Comparison of ENCODE assay signal across 14 cellular contexts in the genomic region with DNA sequence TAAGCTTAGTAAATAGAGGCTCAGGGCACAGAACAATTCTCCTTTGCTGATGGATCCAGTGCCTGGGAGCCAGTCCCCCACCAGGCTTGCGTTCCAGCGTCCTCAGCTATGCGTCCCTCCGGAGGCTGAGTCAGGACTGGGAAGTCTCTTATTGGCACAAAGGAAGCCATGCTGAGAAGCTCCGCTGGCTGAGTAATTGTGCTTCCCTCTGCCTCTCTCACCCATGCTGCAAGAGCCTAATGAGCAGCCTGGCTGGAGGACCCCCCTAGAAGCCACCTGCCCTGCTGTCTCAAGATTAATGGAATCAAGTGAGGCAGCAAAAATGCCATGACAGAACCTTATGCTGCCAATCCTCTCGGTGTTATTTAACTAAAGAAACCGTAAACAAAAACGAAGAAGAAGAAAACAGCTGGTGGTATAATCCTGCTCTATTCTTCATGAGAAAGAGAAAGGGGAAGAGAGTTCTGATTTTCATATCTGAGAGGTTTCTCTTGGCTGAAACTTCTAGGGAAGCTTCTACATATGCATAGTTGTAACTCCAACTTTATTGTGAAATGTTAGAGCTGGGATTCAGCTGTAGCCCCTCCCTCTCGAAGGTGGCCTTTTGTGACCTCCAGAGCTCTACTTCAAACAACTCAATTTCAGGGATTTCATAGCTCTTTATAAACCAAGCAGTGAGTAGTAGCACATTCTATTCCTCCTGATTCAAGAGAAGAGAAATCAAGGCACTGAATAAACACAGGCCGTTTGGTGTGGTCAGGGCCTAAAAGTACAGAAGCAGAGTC.
DNase-seq lines count a peak whose midpoint lies in the region; ATAC-seq lines count a peak whose summit lies in the region.
"Had no signal": no experiment of that assay in that cellular context is flagged by ENCODE, and none has a peak within 500 bp of the region (broad histone marks: within the 10 kb centered on the region; RNA-seq: fewer than 3 reads in every experiment).

No MANE protein-coding gene starts in this region.

- no peaks in the 10 kb centered on the region for H3K27me3 ChIP-seq in adipocyte (replicated peaks; ENCODE audit: control insufficient read depth, insufficient read depth, low read length)
- no peaks in the 10 kb centered on the region for H3K27me3 ChIP-seq in skeletal muscle tissue (ENCODE audit: control insufficient read depth in 3 of 3, insufficient read depth in 3 of 3, low read length in 3 of 3)
- H3K27me3 ChIP-seq: spleen had no signal

- H3K9ac ChIP-seq in adipocyte (ENCODE audit: low read length) (no peak overlapping the region), skeletal muscle tissue (ENCODE audit: low read depth in 1 of 3, low read length in 3 of 3) (no peak overlapping the region)

- ATAC-seq in HG02678 (IDR thresholded peaks at IDR 0.05; ENCODE audit: unreplicated experiment): no peak

- no peaks in the 10 kb centered on the region for H3K9me3 ChIP-seq in adipocyte (ENCODE audit: control insufficient read depth, low read length)
- H3K9me3 ChIP-seq in skeletal muscle tissue (ENCODE audit: control insufficient read depth in 3 of 3, low read length in 3 of 3): no peaks in the 10 kb centered on the region
- H3K9me3 ChIP-seq: spleen had no signal

- DNase-seq in NCI-H1694 treated with DMSO at 0.1 percent for 48 hours (lab: John Stamatoyannopoulos, UW) (peak; percentile 20), NCI-H1694 (lab: John Stamatoyannopoulos, UW) (no peak), adipocyte (ENCODE audit: low read depth) (no peak), iPS-NIHi7 (ENCODE audit: extremely low spot score) (peak; percentile 71), NCI-H526 treated with DMSO at 0.1 percent for 48 hours (lab: John Stamatoyannopoulos, UW) (no peak)
- DNase-seq in stimulated activated CD4-positive, alpha-beta T cell treated with anti-CD3 and anti-CD28 coated beads, Interleukin-4, amount 100 ng/mL, for 24 hours: no peak
- DNase-seq: activated naive CD8-positive, alpha-beta T cell treated with anti-CD3 and anti-CD28 coated beads for 36 hours; IMR-90; naive B cell; NCI-H1092; spleen; WERI-Rb-1 had no signal

- peak overlapping the region; percentile 9 for H3K27ac ChIP-seq in skeletal muscle tissue (ENCODE audit: low read depth, low read length)
- H3K27ac ChIP-seq: spleen, WERI-Rb-1 had no signal

- H3K4me3 ChIP-seq in adipocyte (ENCODE audit: low read length) (peak overlapping the region; percentile 31), skeletal muscle tissue (ENCODE audit: low read length in 3 of 3) (no peak overlapping the region)
- H3K4me3 ChIP-seq: spleen had no signal

- peaks cover 11% of the 10 kb centered on the region for H3K4me1 ChIP-seq in adipocyte (ENCODE audit: control insufficient read depth, insufficient read depth, low read length)
- no peaks in the 10 kb centered on the region for H3K4me1 ChIP-seq in skeletal muscle tissue (ENCODE audit: control insufficient read depth in 3 of 3, insufficient read depth in 3 of 3, low read length in 3 of 3)
- H3K4me1 ChIP-seq: spleen had no signal

- H3K36me3 ChIP-seq in adipocyte (ENCODE audit: control insufficient read depth, insufficient read depth, low read length, severe bottlenecking) (no peaks in the 10 kb centered on the region), skeletal muscle tissue (ENCODE audit: control insufficient read depth in 3 of 3, insufficient read depth in 3 of 3, low read length in 3 of 3) (no peaks in the 10 kb centered on the region)
- H3K36me3 ChIP-seq: spleen, WERI-Rb-1 had no signal

Comparison
In these comparisons a context has a peak if more than half of its experiments do, and no peak if none do; other contexts are left out.
1. DNase-seq: peak in NCI-H1694 treated with DMSO at 0.1 percent for 48 hours (single experiment) and iPS-NIHi7 (single experiment); none in NCI-H1694 (single experiment), adipocyte (single experiment), NCI-H526 treated with DMSO at 0.1 percent for 48 hours (single experiment) and stimulated activated CD4-positive, alpha-beta T cell treated with anti-CD3 and anti-CD28 coated beads, Interleukin-4, amount 100 ng/mL, for 24 hours (single experiment).